12 cellular contexts compared by ENCODE assay signal in the genomic region with DNA sequence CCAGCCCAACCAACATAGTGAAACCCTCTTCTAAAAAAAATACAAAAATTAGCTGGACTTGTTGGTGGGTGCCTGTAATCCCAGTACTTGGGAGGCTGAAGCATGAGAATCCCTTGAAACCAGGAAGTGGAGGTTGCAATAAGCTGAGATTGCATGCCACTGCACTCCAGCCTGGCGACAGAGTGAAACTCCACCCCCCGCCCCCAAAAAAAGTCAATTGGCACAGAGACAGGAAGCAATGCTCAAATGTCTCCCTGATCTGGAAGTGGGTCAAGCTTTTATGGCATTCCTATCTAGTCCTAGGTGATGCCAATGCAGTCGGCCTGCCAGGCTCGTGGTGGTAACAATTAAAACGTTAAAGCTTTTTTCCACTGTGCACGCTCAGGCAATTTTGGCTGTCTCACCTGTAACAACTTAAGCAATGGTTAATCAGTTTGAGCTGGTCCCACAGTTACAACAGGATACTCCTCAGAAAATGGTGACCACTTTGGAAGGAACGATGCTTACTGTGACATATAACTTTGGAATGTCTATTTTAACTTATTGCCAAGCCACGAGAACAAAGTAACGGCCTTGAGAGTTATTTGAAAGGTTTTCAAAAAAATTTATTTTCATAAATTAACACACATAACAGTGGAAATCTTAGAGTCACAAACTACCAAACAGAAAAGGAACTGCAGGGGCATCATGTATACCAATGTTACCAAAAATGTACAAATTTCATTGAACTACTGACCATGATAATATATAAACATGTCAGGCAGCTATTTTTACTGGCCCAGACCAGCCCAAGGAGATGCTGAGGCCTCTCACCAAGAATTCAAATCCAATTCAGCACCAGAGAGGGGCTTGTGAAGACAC. TPM values are rescaled to one million over a fixed set of nuclear protein-coding genes. Genes with fewer than 3 reads are reported as not detected.
DNase-seq lines count a peak whose midpoint lies in the region; ATAC-seq and TF ChIP-seq lines count a peak whose summit lies in the region.
"Had no signal": no experiment of that assay in that cellular context is flagged by ENCODE, and none has a peak within 500 bp of the region (broad histone marks: within the 10 kb centered on the region; RNA-seq: fewer than 3 reads in every experiment).

No MANE protein-coding gene starts in this region.

- H3K9me3 ChIP-seq in IMR-90 (ENCODE audit: control insufficient read depth, insufficient read depth, low read length) (no peaks in the 10 kb centered on the region), mammary epithelial cell (replicated peaks; ENCODE audit: insufficient read depth, low read length) (peaks cover 2% of the 10 kb centered on the region)
- H3K9me3 ChIP-seq: BE2C had no signal

- 0 out of 2 replicates have a peak overlapping the region, but pooled peaks have one; percentile 3 for H3K18ac ChIP-seq in IMR-90 (ENCODE audit: low read depth, low read length)

- intact Hi-C loops in IMR-90 (cut with micrococcal nuclease) (loop anchor here (5.0 kb wide), 2 partner anchors 41 to 66 kb away; no protein-coding TSS in a partner anchor), mammary epithelial cell (cut with micrococcal nuclease) (loop anchor here (5.0 kb wide), 1 partner anchor 71 kb away; a partner anchor contains a TSS)

- peak overlapping the region; percentile 80 for H2BK120ac ChIP-seq in IMR-90 (ENCODE audit: low read depth, low read length)

- peaks cover 34% of the 10 kb centered on the region for H3K4me1 ChIP-seq in ACC112 (ENCODE audit: control insufficient read depth, insufficient read depth, low read length, unreplicated experiment)
- H3K4me1 ChIP-seq in IMR-90 (ENCODE audit: control insufficient read depth, insufficient read depth, low read length) = peaks cover 25% of the 10 kb centered on the region
- peaks cover 47% of the 10 kb centered on the region for H3K4me1 ChIP-seq in mammary epithelial cell (ENCODE audit: insufficient read depth, low read length)
- H3K4me1 ChIP-seq: BE2C had no signal

- H3K4me2 ChIP-seq in IMR-90 (ENCODE audit: low read depth, low read length) (peak overlapping the region; percentile 33; the same call in 1 of the 2 replicates), mammary epithelial cell (ENCODE audit: insufficient read depth, low read depth, low read length) (peak overlapping the region; percentile 15)

- H3K36me3 ChIP-seq in ACC112 (ENCODE audit: insufficient read depth, low read length) = no peaks in the 10 kb centered on the region; the same call in none of the 2 replicates
- H3K36me3 ChIP-seq in IMR-90 (ENCODE audit: control insufficient read depth, insufficient read depth, low read length) = peaks cover 26% of the 10 kb centered on the region
- peaks cover 10% of the 10 kb centered on the region for H3K36me3 ChIP-seq in mammary epithelial cell (ENCODE audit: insufficient read depth, low read length)

- H3K4me3 ChIP-seq in ACC112 (ENCODE audit: low read depth, low read length) = peak overlapping the region; percentile 39; the same call in 1 of the 2 replicates
- no peak overlapping the region for H3K4me3 ChIP-seq in IMR-90 (ENCODE audit: insufficient read depth, low read depth, low read length)
- H3K4me3 ChIP-seq in mammary epithelial cell (replicated peaks in 1 of 3; ENCODE audit: insufficient read depth in 1 of 3, low read depth in 2 of 3, low read length in 3 of 3) = no peak overlapping the region

- H4K5ac ChIP-seq in IMR-90 (ENCODE audit: low read depth, low read length) = peak overlapping the region; percentile 1; the same call in 1 of the 2 replicates

- ATAC-seq in IMR-90 (ENCODE audit: low read depth) (peak; percentile 59), GM19324 (IDR thresholded peaks at IDR 0.05; ENCODE audit: low FRiP score, unreplicated experiment) (no peak), HG03135 (IDR thresholded peaks at IDR 0.05; ENCODE audit: unreplicated experiment) (no peak), GM18858 (IDR thresholded peaks at IDR 0.05; ENCODE audit: unreplicated experiment) (no peak)
- ATAC-seq: activated naive CD8-positive, alpha-beta T cell treated with anti-CD3 and anti-CD28 coated beads, Interleukin-2, amount 50 U/mL, for 24 hours; natural killer cell treated with Interleukin-12 subunit alpha and Interleukin-12 subunit beta and Interleukin-15 and Interleukin-18, amount 100 ng/mL, for 72 hours had no signal

- H4K8ac ChIP-seq in IMR-90 (ENCODE audit: low read depth in 2 of 2, low read length in 2 of 2) = peak overlapping the region; percentile 53

- H3K23ac ChIP-seq in IMR-90 (ENCODE audit: low read depth, low read length) = peak overlapping the region; percentile 59; the same call in 1 of the 2 replicates

- peak; percentile 79 for DNase-seq in IMR-90
- DNase-seq in mammary epithelial cell = peak; percentile 60
- DNase-seq in lung microvascular endothelial cell (ENCODE audit: low read depth in 2 of 2) = peak; percentile 12 to 24
- DNase-seq in NCI-H345 (lab: John Stamatoyannopoulos, UW) = no peak
- DNase-seq: activated naive CD8-positive, alpha-beta T cell treated with anti-CD3 and anti-CD28 coated beads, Interleukin-2, amount 50 U/mL, for 24 hours; BE2C; NCI-H1694 had no signal

- TF ChIP-seq CTCF in IMR-90 (conservative IDR thresholded peaks at IDR 0.05; ENCODE audit: low read depth, low read length) = no peak
- TF ChIP-seq CTCF in mammary epithelial cell (conservative IDR thresholded peaks at IDR 0.05 in 1 of 2, IDR thresholded peaks at IDR 0.05 in 1 of 2; ENCODE audit: extremely low read depth in 1 of 2, insufficient read depth in 1 of 2, low read depth in 1 of 2, low read length in 2 of 2) = no peak

- TF ChIP-seq POLR2A in IMR-90 (IDR thresholded peaks at IDR 0.05; ENCODE audit: low read depth, low read length) = no peak

- peak overlapping the region; percentile 62 for H2AFZ ChIP-seq in ACC112 (ENCODE audit: low read length, unreplicated experiment)
- H2AFZ ChIP-seq in IMR-90 (replicated peaks; ENCODE audit: low read length, poor library complexity) = peak overlapping the region; percentile 24
- H2AFZ ChIP-seq in mammary epithelial cell (ENCODE audit: low read depth, low read length) = peak overlapping the region; percentile 34

- BruUV-seq in IMR-90 (replicated peaks; lab: Mats Ljungman, UMichigan) (no TSS peak), mammary epithelial cell (replicated peaks; lab: Mats Ljungman, UMichigan) (no TSS peak)

- H2BK20ac ChIP-seq in IMR-90 (ENCODE audit: low read depth, low read length) = peak overlapping the region; percentile 65

- H3K56ac ChIP-seq in IMR-90 (ENCODE audit: extremely low read depth, insufficient read depth, low read length) = peak overlapping the region; percentile 55; the same call in 1 of the 2 replicates

- peak overlapping the region; percentile 45; the same call in 1 of the 3 replicates for H2BK15ac ChIP-seq in IMR-90 (ENCODE audit: low read depth, low read length)

- peak overlapping the region; percentile 70 for H3K14ac ChIP-seq in IMR-90 (replicated peaks; ENCODE audit: low read depth, low read length)

- peaks cover 11 to 24% of the 10 kb centered on the region in 2 experiments; a peak in 3 of 4 replicates for H3K79me1 ChIP-seq in IMR-90 (ENCODE audit: low read depth in 1 of 2, low read length in 2 of 2)

- H2AK5ac ChIP-seq in IMR-90 (ENCODE audit: low read depth, low read length) = peak overlapping the region; percentile 65; the same call in 1 of the 2 replicates

- TF ChIP-seq RAD21 in IMR-90 (IDR thresholded peaks at IDR 0.05; ENCODE audit: low read length) = no peak

- H4K91ac ChIP-seq in IMR-90 (ENCODE audit: insufficient read depth, low read depth, low read length) = peak overlapping the region; percentile 86

- POLR2A ChIA-PET in IMR-90 (lab: Charles Lee; ENCODE audit: unreplicated experiment) = no interaction called here

- no peaks in the 10 kb centered on the region for H3K79me2 ChIP-seq in ACC112 (ENCODE audit: control insufficient read depth, insufficient read depth, low read length, unreplicated experiment)
- no peaks in the 10 kb centered on the region for H3K79me2 ChIP-seq in mammary epithelial cell (ENCODE audit: insufficient read depth, low read length)

- H2AK9ac ChIP-seq in IMR-90 (replicated peaks; ENCODE audit: low read depth, low read length, poor library complexity) = no peak overlapping the region

- CTCF ChIA-PET in IMR-90 (lab: Yijun Ruan, JAX) (interaction anchor here (0.7 kb wide), 1 partner anchor 44 kb away, joined by 3 read pairs; no protein-coding TSS in a partner anchor), mammary epithelial cell (lab: Charles Lee; ENCODE audit: low non-redundant PET) (no interaction called here)

- H3K9ac ChIP-seq in IMR-90 (ENCODE audit: low read depth, low read length) = no peak overlapping the region
- no peak overlapping the region for H3K9ac ChIP-seq in mammary epithelial cell (ENCODE audit: insufficient read depth, low read length)

- peak overlapping the region; percentile 84 for H3K4ac ChIP-seq in IMR-90 (ENCODE audit: low read depth, low read length)

- dilution Hi-C loops in IMR-90 (cut with HindIII; ENCODE audit: low sequenced_read_pairs, unreplicated experiment) (no loop called here), mammary epithelial cell (cut with HindIII; ENCODE audit: low sequenced_read_pairs) (loop anchor here (5.0 kb wide), 1 partner anchor 186 kb away; no protein-coding TSS in a partner anchor)

- H3K27me3 ChIP-seq in ACC112 (ENCODE audit: insufficient read depth, low read length) = no peaks in the 10 kb centered on the region
- no peaks in the 10 kb centered on the region for H3K27me3 ChIP-seq in IMR-90 (ENCODE audit: control insufficient read depth, insufficient read depth, low read length)
- no peaks in the 10 kb centered on the region for H3K27me3 ChIP-seq in mammary epithelial cell (ENCODE audit: insufficient read depth, low read length)
- H3K27me3 ChIP-seq: BE2C had no signal

- H2BK5ac ChIP-seq in IMR-90 (ENCODE audit: low read depth, low read length, poor library complexity, severe bottlenecking) = peak overlapping the region; percentile 90

- 0 out of 2 replicates have a peak, but pooled peaks cover 3% of the 10 kb centered on the region for H4K20me1 ChIP-seq in IMR-90 (ENCODE audit: insufficient read depth, low read length)
- H4K20me1 ChIP-seq in mammary epithelial cell (ENCODE audit: insufficient read depth, low read length) = no peaks in the 10 kb centered on the region

- in situ Hi-C loops in IMR-90 (cut with MboI; ENCODE audit: low sequenced_read_pairs) (loop anchor here (25.0 kb wide), 1 partner anchor 406 kb away; no protein-coding TSS in a partner anchor), mammary epithelial cell (cut with MboI; ENCODE audit: low sequenced_read_pairs in 2 of 2) (no loop called here)

- WGBS in IMR-90 (ENCODE audit: extremely low coverage in 2 of 2, insufficient read length in 1 of 2), 2 experiments = 85% methylated on average over 4 of the region's 9 CpGs; no CpG with 5 or more reads in 1 of the 2 experiments
- WGBS in mammary epithelial cell (ENCODE audit: low coverage, missing lambda C conversion rate) = 2% methylated on average over 7 of the region's 9 CpGs

- H3K27ac ChIP-seq in ACC112 (ENCODE audit: low read depth, low read length) = peak overlapping the region; percentile 90
- peak overlapping the region; percentile 58 for H3K27ac ChIP-seq in IMR-90 (ENCODE audit: insufficient read depth, low read length)
- peak overlapping the region; percentile 44 for H3K27ac ChIP-seq in mammary epithelial cell (ENCODE audit: insufficient read depth, low read depth, low read length)

- H3K9me1 ChIP-seq in IMR-90 (ENCODE audit: insufficient read depth, low read length) = peaks cover 16% of the 10 kb centered on the region

RNA-seq across cellular contexts. Expression of a gene that starts 19.0 kb away (rescaled TPM):
- 29.2 and 34.1 TPM in 2 replicates for total RNA-seq in IMR-90 (2012; rRNA removed)
- polyA plus RNA-seq in IMR-90 (2012; rRNA removed) = 48.8 and 52.2 TPM in 2 replicates
- 56.6 and 58.1 TPM in 2 replicates for polyA plus RNA-seq in IMR-90 (2012; cell fraction: cytosol; rRNA removed)
- polyA plus RNA-seq in IMR-90 (2012; cell fraction: nucleus; rRNA removed; ENCODE audit: low replicate concordance) = 159 and 173 TPM in 2 replicates
- 10 to 100 TPM; 53.7 to 67.8 TPM for total RNA-seq in mammary epithelial cell
- polyA plus RNA-seq in mammary epithelial cell = 31.7 TPM
- polyA minus RNA-seq in mammary epithelial cell = 32.4 TPM
- 19.6 and 29.6 TPM in 2 replicates for total RNA-seq in lung microvascular endothelial cell
